ENCODE assay signal across 23 cellular contexts in genomic region chr17:39808409-39808997, GRCh38. TPM values are rescaled to one million over a fixed set of nuclear protein-coding genes. Genes with fewer than 3 reads are reported as not detected.
DNase-seq lines count a peak whose midpoint lies in the region; ATAC-seq, FAIRE-seq and TF ChIP-seq lines count a peak whose summit lies in the region.
"Had no signal": no experiment of that assay in that cellular context is flagged by ENCODE, and none has a peak within 500 bp of the region (broad histone marks: within the 10 kb centered on the region; RNA-seq: fewer than 3 reads in every experiment).

No MANE protein-coding gene starts in this region.

- CTCF ChIA-PET in CD8-positive, alpha-beta memory T cell (lab: Charles Lee), result interaction anchor here (1.5 kb wide), 1 partner anchor 15 kb away, joined by 3 read pairs; no protein-coding TSS in a partner anchor

- POLR2A ChIA-PET in CD8-positive, alpha-beta memory T cell (lab: Charles Lee), result interaction anchor here (0.5 kb wide), 1 partner anchor 357 kb away, joined by 3 read pairs; the partner anchor contains the start of gene MED1

- FAIRE-seq in bronchial epithelial cell (lab: Jason Lieb, UNC), result no peak
- FAIRE-seq: pancreas had no signal

- H3K27me3 Mint-ChIP-seq in CD8-positive, alpha-beta memory T cell, result no peaks in the 10 kb centered on the region
- H3K27me3 Mint-ChIP-seq in IgD-negative memory B cell (no peaks in the 10 kb centered on the region), nephron (ENCODE audit: low read depth) (peaks cover 11% of the 10 kb centered on the region)
- H3K27me3 Mint-ChIP-seq: natural killer cell treated with Interleukin-12 subunit alpha and Interleukin-12 subunit beta and Interleukin-15 and Interleukin-18, amount 100 ng/mL, for 72 hours had no signal

- no peak for DNase-seq in CD8-positive, alpha-beta memory T cell
- DNase-seq in bronchial epithelial cell (ENCODE audit: low read depth) (peak; percentile 29), retina (no peak), AG08395 (ENCODE audit: low spot score) (no peak), GM19238 (ENCODE audit: insufficient read length, low spot score) (no peak)
- DNase-seq: activated CD4-positive, alpha-beta T cell treated with anti-CD3 and anti-CD28 coated beads for 48 hours; cerebellar nuclear complex; DND-41; esophagus squamous epithelium; kidney glomerular epithelial cell; mesendoderm; NCI-H1105 treated with DMSO at 0.1 percent for 48 hours; NCI-H2107; pancreas; Right ventricle myocardium superior; SW 1271 had no signal

- H3K27me3 ChIP-seq in CD8-positive, alpha-beta memory T cell (ENCODE audit: insufficient read depth, low read length, poor library complexity, severe bottlenecking), result no peaks in the 10 kb centered on the region
- H3K27me3 ChIP-seq in bronchial epithelial cell (ENCODE audit: control insufficient read depth, insufficient read depth, low read length), result peaks cover 3% of the 10 kb centered on the region
- H3K27me3 ChIP-seq: ascending aorta, pancreas had no signal

- no peak overlapping the region for H3K27ac ChIP-seq in CD8-positive, alpha-beta memory T cell (ENCODE audit: low read depth, low read length)
- H3K27ac ChIP-seq: ascending aorta, gastroesophageal sphincter, pancreas had no signal

- H3K9me3 ChIP-seq in CD8-positive, alpha-beta memory T cell (ENCODE audit: low read length), result no peaks in the 10 kb centered on the region
- H3K9me3 ChIP-seq: ascending aorta, esophagus squamous epithelium, gastroesophageal sphincter, pancreas had no signal

- H3K4me1 Mint-ChIP-seq in CD8-positive, alpha-beta memory T cell, result peaks cover 63 to 89% (median 77%) of the 10 kb centered on the region in 3 donors
- H3K4me1 Mint-ChIP-seq in IgD-negative memory B cell (peaks cover 40 to 62% (median 46%) of the 10 kb centered on the region in 3 donors), nephron (peaks cover 16% of the 10 kb centered on the region)

- TF ChIP-seq CTCF in bronchial epithelial cell (IDR thresholded peaks at IDR 0.05; ENCODE audit: insufficient read depth, low read length, severe bottlenecking) (no peak), nephron (IDR thresholded peaks at IDR 0.05; ENCODE audit: unreplicated experiment in 3 of 3) (no peak)

- H3K27ac Mint-ChIP-seq in CD8-positive, alpha-beta memory T cell, result peak overlapping the region in 6 of 8 donors; percentile 14 to 80 (median 54)
- H3K27ac Mint-ChIP-seq in IgD-negative memory B cell (peak overlapping the region in 2 of 3 donors; percentile 18 to 57), nephron (peak overlapping the region; percentile 1 to 16 (median 16))

- no peak overlapping the region for H3K4me3 ChIP-seq in CD8-positive, alpha-beta memory T cell (ENCODE audit: low read length)
- no peak overlapping the region for H3K4me3 ChIP-seq in bronchial epithelial cell (ENCODE audit: low read depth, low read length)
- H3K4me3 ChIP-seq: ascending aorta, esophagus squamous epithelium, gastroesophageal sphincter, pancreas had no signal

- no peaks in the 10 kb centered on the region for H3K36me3 ChIP-seq in CD8-positive, alpha-beta memory T cell (ENCODE audit: insufficient read depth, low read length)
- no peaks in the 10 kb centered on the region for H3K36me3 ChIP-seq in bronchial epithelial cell (ENCODE audit: control insufficient read depth, insufficient read depth, low read length)
- H3K36me3 ChIP-seq: ascending aorta, esophagus squamous epithelium, gastroesophageal sphincter, pancreas had no signal

- no peak for ATAC-seq in HG03108 (IDR thresholded peaks at IDR 0.05; ENCODE audit: unreplicated experiment)
- ATAC-seq: gastroesophageal sphincter; natural killer cell treated with Interleukin-12 subunit alpha and Interleukin-12 subunit beta and Interleukin-15 and Interleukin-18, amount 100 ng/mL, for 72 hours had no signal

- peaks cover 0 to 58% (median 11%) of the 10 kb centered on the region in 3 donors for H3K36me3 Mint-ChIP-seq in CD8-positive, alpha-beta memory T cell
- H3K36me3 Mint-ChIP-seq in IgD-negative memory B cell, result peaks cover 6% of the 10 kb centered on the region
- H3K36me3 Mint-ChIP-seq in nephron (ENCODE audit: low read depth), result no peaks in the 10 kb centered on the region

- H3K4me1 ChIP-seq in CD8-positive, alpha-beta memory T cell (ENCODE audit: insufficient read depth, low read length), result peaks cover 49% of the 10 kb centered on the region
- H3K4me1 ChIP-seq: ascending aorta, gastroesophageal sphincter had no signal

- H3K4me3 Mint-ChIP-seq in CD8-positive, alpha-beta memory T cell, result no peak overlapping the region
- peak overlapping the region in 2 of 4 donors; percentile 31 to 65 for H3K4me3 Mint-ChIP-seq in IgD-negative memory B cell
- H3K4me3 Mint-ChIP-seq in nephron, result no peak overlapping the region
- H3K4me3 Mint-ChIP-seq: natural killer cell treated with Interleukin-12 subunit alpha and Interleukin-12 subunit beta and Interleukin-15 and Interleukin-18, amount 100 ng/mL, for 72 hours had no signal

- no peaks in the 10 kb centered on the region for H3K9me3 Mint-ChIP-seq in CD8-positive, alpha-beta memory T cell
- H3K9me3 Mint-ChIP-seq in IgD-negative memory B cell, result no peaks in the 10 kb centered on the region
- no peaks in the 10 kb centered on the region for H3K9me3 Mint-ChIP-seq in nephron

RNA-seq across cellular contexts. Expression of gene IKZF3, which starts 55.6 kb away (rescaled TPM):
- 100 to 1,000 TPM; 119 to 126 TPM for total RNA-seq in CD8-positive, alpha-beta memory T cell
- polyA plus RNA-seq in CD8-positive, alpha-beta memory T cell, result 138 TPM
- 103 TPM for polyA plus RNA-seq in IgD-negative memory B cell
- under 0.01 TPM in 1 of 2 replicates, not detected in the other for total RNA-seq in bronchial epithelial cell
- polyA plus RNA-seq: AG04450 had no signal

RNA-seq across cellular contexts. Expression of gene ZPBP2, which starts 59.5 kb away (rescaled TPM):
- under 1 TPM; 0.58 to 0.74 TPM for total RNA-seq in CD8-positive, alpha-beta memory T cell
- polyA plus RNA-seq in CD8-positive, alpha-beta memory T cell, result 0.09 TPM
- 0.84 TPM for polyA plus RNA-seq in IgD-negative memory B cell
- total RNA-seq in bronchial epithelial cell, result not detected in 2 replicates
- total RNA-seq: ascending aorta; esophagus squamous epithelium; gastroesophageal sphincter; natural killer cell treated with Interleukin-12 subunit alpha and Interleukin-12 subunit beta and Interleukin-15 and Interleukin-18, amount 100 ng/mL, for 72 hours; pancreas; Right ventricle myocardium superior had no signal
- polyA plus RNA-seq: AG04450, pancreas had no signal

Comparison
In these comparisons a context has a peak if more than half of its experiments do, and no peak if none do; other contexts are left out.
1. RNA of gene IKZF3, which starts 55.6 kb away (total RNA-seq): 119 to 126 TPM in CD8-positive, alpha-beta memory T cell; under 0.01 TPM in bronchial epithelial cell; every median in the first group is over 100 times any median in the second.
2. Peak in every context shown above with its lines, with median percentiles within 50 percentile points of each other: H3K27ac Mint-ChIP-seq.